1 cellular context compared by ENCODE assay signal in the genomic region with DNA sequence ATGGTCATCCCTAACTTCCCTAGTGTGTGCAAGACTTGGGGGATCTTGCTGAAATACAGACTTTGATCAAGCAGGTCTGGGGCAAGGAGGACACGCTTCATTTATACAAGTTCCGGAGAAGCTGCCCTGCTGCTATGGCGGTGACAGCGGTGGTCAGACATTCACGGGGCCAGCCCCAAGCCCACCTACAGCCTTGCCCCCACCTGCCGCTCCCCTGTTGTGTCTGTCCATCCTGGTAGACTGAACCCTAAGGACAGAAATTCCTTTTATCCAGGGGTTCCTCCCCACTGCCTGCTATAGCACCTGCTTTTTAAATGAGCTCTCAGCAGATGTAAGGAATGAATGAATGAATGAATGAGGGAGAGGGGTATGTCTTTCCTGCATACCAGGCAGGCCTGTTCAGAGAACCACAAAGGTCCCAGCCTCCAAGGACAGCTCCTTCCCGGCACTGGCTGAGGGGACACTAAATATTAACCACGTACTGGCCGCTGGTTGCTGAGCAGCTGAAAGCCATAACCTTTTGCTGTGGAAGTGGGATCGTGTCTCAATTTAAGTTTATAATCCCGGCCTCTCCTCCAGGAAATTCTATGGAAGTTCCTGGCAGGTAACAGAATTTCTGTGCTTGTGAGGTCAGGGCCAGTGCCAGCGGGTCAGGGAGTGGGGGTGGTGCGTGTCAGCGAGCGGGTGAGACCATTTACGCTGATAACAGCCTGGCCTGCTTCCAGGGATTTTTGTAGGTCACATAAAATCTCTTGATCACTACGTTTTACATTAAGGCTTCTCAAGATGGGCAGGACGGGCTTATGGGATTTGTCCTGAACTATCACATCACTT.
TF ChIP-seq lines count a peak whose summit lies in the region.

No MANE protein-coding gene starts in this region.

TF ChIP-seq in K562, 482 proteins besides CTCF, POLR2A, EP300 and RAD21 (continued from another document):
- TF ChIP-seq, protein P1, sequence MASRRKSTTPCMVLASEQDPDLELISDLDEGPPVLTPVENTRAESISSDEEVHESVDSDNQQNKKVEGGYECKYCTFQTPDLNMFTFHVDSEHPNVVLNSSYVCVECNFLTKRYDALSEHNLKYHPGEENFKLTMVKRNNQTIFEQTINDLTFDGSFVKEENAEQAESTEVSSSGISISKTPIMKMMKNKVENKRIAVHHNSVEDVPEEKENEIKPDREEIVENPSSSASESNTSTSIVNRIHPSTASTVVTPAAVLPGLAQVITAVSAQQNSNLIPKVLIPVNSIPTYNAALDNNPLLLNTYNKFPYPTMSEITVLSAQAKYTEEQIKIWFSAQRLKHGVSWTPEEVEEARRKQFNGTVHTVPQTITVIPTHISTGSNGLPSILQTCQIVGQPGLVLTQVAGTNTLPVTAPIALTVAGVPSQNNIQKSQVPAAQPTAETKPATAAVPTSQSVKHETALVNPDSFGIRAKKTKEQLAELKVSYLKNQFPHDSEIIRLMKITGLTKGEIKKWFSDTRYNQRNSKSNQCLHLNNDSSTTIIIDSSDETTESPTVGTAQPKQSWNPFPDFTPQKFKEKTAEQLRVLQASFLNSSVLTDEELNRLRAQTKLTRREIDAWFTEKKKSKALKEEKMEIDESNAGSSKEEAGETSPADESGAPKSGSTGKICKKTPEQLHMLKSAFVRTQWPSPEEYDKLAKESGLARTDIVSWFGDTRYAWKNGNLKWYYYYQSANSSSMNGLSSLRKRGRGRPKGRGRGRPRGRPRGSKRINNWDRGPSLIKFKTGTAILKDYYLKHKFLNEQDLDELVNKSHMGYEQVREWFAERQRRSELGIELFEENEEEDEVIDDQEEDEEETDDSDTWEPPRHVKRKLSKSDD (conservative IDR thresholded peaks at IDR 0.05; ENCODE audit: low read length), result no peak
- TF ChIP-seq ZNF316 (IDR thresholded peaks at IDR 0.05) (no peak), RCOR1 (IDR thresholded peaks at IDR 0.05; ENCODE audit: borderline replicate concordance in 1 of 2, low read depth in 2 of 2, low read length in 2 of 2) (peak in 1 of 2 experiments; percentile 70; a peak in 2 of 4 replicates), ZNF717 (CRISPR knock-in tag; IDR thresholded peaks at IDR 0.05) (no peak), NFIC (IDR thresholded peaks at IDR 0.05) (peak; percentile 93), MBD2 (IDR thresholded peaks at IDR 0.05; ENCODE audit: borderline replicate concordance, low read depth) (0 out of 2 replicates have a peak, but pooled peaks have one; percentile 34), ZNF583 (CRISPR knock-in tag; IDR thresholded peaks at IDR 0.05) (0 out of 2 replicates have a peak, but pooled peaks have one; percentile 36), NR2C2 (CRISPR knock-in tag; IDR thresholded peaks at IDR 0.05) (no peak), NR2C2 (tag; IDR thresholded peaks at IDR 0.05) (peak; percentile 85), TEAD1 (CRISPR knock-in tag; IDR thresholded peaks at IDR 0.05) (no peak), RBM22 (IDR thresholded peaks at IDR 0.05; ENCODE audit: low read depth, low read length, poor library complexity, severe bottlenecking) (no peak), ZNF354B (CRISPR knock-in tag; IDR thresholded peaks at IDR 0.05) (0 out of 2 replicates have a peak, but pooled peaks have one; percentile 8), SAP30 (IDR thresholded peaks at IDR 0.05; ENCODE audit: borderline replicate concordance, insufficient read depth, low read depth, low read length, poor library complexity, severe bottlenecking) (peak; percentile 4), LARP7 (IDR thresholded peaks at IDR 0.05) (no peak), CREM (IDR thresholded peaks at IDR 0.05; ENCODE audit: low read depth) (peak; percentile 75), SMARCE1 (IDR thresholded peaks at IDR 0.05) (0 out of 2 replicates have a peak, but pooled peaks have one; percentile 45)
- TF ChIP-seq, protein P2, sequence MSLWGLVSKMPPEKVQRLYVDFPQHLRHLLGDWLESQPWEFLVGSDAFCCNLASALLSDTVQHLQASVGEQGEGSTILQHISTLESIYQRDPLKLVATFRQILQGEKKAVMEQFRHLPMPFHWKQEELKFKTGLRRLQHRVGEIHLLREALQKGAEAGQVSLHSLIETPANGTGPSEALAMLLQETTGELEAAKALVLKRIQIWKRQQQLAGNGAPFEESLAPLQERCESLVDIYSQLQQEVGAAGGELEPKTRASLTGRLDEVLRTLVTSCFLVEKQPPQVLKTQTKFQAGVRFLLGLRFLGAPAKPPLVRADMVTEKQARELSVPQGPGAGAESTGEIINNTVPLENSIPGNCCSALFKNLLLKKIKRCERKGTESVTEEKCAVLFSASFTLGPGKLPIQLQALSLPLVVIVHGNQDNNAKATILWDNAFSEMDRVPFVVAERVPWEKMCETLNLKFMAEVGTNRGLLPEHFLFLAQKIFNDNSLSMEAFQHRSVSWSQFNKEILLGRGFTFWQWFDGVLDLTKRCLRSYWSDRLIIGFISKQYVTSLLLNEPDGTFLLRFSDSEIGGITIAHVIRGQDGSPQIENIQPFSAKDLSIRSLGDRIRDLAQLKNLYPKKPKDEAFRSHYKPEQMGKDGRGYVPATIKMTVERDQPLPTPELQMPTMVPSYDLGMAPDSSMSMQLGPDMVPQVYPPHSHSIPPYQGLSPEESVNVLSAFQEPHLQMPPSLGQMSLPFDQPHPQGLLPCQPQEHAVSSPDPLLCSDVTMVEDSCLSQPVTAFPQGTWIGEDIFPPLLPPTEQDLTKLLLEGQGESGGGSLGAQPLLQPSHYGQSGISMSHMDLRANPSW (CRISPR knock-in tag; IDR thresholded peaks at IDR 0.05), result 0 out of 2 replicates have a peak, but pooled peaks have one; percentile 11
- TF ChIP-seq, protein P3, sequence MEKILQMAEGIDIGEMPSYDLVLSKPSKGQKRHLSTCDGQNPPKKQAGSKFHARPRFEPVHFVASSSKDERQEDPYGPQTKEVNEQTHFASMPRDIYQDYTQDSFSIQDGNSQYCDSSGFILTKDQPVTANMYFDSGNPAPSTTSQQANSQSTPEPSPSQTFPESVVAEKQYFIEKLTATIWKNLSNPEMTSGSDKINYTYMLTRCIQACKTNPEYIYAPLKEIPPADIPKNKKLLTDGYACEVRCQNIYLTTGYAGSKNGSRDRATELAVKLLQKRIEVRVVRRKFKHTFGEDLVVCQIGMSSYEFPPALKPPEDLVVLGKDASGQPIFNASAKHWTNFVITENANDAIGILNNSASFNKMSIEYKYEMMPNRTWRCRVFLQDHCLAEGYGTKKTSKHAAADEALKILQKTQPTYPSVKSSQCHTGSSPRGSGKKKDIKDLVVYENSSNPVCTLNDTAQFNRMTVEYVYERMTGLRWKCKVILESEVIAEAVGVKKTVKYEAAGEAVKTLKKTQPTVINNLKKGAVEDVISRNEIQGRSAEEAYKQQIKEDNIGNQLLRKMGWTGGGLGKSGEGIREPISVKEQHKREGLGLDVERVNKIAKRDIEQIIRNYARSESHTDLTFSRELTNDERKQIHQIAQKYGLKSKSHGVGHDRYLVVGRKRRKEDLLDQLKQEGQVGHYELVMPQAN (IDR thresholded peaks at IDR 0.05; ENCODE audit: borderline replicate concordance), result no peak
- TF ChIP-seq, protein P4, sequence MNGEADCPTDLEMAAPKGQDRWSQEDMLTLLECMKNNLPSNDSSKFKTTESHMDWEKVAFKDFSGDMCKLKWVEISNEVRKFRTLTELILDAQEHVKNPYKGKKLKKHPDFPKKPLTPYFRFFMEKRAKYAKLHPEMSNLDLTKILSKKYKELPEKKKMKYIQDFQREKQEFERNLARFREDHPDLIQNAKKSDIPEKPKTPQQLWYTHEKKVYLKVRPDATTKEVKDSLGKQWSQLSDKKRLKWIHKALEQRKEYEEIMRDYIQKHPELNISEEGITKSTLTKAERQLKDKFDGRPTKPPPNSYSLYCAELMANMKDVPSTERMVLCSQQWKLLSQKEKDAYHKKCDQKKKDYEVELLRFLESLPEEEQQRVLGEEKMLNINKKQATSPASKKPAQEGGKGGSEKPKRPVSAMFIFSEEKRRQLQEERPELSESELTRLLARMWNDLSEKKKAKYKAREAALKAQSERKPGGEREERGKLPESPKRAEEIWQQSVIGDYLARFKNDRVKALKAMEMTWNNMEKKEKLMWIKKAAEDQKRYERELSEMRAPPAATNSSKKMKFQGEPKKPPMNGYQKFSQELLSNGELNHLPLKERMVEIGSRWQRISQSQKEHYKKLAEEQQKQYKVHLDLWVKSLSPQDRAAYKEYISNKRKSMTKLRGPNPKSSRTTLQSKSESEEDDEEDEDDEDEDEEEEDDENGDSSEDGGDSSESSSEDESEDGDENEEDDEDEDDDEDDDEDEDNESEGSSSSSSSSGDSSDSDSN (IDR thresholded peaks at IDR 0.05; ENCODE audit: borderline replicate concordance in 1 of 2, low read depth in 2 of 2, low read length in 2 of 2), result no peak
- TF ChIP-seq, protein P5, sequence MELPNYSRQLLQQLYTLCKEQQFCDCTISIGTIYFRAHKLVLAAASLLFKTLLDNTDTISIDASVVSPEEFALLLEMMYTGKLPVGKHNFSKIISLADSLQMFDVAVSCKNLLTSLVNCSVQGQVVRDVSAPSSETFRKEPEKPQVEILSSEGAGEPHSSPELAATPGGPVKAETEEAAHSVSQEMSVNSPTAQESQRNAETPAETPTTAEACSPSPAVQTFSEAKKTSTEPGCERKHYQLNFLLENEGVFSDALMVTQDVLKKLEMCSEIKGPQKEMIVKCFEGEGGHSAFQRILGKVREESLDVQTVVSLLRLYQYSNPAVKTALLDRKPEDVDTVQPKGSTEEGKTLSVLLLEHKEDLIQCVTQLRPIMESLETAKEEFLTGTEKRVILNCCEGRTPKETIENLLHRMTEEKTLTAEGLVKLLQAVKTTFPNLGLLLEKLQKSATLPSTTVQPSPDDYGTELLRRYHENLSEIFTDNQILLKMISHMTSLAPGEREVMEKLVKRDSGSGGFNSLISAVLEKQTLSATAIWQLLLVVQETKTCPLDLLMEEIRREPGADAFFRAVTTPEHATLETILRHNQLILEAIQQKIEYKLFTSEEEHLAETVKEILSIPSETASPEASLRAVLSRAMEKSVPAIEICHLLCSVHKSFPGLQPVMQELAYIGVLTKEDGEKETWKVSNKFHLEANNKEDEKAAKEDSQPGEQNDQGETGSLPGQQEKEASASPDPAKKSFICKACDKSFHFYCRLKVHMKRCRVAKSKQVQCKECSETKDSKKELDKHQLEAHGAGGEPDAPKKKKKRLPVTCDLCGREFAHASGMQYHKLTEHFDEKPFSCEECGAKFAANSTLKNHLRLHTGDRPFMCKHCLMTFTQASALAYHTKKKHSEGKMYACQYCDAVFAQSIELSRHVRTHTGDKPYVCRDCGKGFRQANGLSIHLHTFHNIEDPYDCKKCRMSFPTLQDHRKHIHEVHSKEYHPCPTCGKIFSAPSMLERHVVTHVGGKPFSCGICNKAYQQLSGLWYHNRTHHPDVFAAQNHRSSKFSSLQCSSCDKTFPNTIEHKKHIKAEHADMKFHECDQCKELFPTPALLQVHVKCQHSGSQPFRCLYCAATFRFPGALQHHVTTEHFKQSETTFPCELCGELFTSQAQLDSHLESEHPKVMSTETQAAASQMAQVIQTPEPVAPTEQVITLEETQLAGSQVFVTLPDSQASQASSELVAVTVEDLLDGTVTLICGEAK (IDR thresholded peaks at IDR 0.05), result no peak
- TF ChIP-seq, protein P5 (CRISPR knock-in tag; IDR thresholded peaks at IDR 0.05), result no peak
- TF ChIP-seq, protein P6, sequence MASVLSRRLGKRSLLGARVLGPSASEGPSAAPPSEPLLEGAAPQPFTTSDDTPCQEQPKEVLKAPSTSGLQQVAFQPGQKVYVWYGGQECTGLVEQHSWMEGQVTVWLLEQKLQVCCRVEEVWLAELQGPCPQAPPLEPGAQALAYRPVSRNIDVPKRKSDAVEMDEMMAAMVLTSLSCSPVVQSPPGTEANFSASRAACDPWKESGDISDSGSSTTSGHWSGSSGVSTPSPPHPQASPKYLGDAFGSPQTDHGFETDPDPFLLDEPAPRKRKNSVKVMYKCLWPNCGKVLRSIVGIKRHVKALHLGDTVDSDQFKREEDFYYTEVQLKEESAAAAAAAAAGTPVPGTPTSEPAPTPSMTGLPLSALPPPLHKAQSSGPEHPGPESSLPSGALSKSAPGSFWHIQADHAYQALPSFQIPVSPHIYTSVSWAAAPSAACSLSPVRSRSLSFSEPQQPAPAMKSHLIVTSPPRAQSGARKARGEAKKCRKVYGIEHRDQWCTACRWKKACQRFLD (CRISPR knock-in tag; IDR thresholded peaks at IDR 0.05), result 0 out of 2 replicates have a peak, but pooled peaks have one; percentile 71
- TF ChIP-seq, protein P7, sequence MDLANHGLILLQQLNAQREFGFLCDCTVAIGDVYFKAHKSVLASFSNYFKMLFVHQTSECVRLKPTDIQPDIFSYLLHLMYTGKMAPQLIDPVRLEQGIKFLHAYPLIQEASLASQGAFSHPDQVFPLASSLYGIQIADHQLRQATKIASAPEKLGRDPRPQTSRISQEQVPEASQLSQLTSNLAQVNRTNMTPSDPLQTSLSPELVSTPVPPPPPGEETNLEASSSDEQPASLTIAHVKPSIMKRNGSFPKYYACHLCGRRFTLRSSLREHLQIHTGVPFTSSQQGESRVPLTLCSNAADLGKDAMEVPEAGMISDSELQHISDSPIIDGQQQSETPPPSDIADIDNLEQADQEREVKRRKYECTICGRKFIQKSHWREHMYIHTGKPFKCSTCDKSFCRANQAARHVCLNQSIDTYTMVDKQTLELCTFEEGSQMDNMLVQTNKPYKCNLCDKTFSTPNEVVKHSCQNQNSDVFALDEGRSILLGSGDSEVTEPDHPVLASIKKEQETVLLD (IDR thresholded peaks at IDR 0.05), result peak; percentile 62; the same call in 1 of the 2 replicates
TF ChIP-seq in K562: peak in this region for 45.
